ENCODE assay signal across 1 cellular context in the genomic region with DNA sequence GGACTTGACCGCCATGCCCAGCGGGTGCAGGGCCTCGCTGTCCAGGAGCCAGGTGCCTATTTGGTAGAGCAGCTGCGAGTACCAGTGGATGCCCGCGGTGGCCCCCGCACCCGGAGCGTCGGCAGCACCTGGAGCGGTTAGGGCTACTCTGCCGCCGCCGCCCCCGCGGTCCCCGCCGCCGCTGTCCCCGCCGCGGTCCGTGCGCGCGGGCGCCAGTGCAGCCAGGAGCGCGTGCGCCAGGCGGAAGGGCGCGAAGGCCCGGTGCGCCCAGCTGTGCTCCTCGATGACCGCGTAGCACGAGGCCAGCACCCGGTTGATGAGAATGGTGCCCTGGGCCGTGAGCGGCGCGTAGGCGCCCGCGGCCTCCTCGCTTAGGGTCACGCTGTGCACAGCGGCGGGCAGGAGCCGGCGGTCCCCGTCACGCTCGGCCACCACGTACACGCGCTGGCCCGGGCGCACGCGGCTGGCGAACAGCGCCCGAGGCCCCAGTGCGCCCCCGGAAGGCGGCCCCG.
TF ChIP-seq lines count a peak whose summit lies in the region.

No MANE protein-coding gene starts in this region.

TF ChIP-seq in WTC11, 78 proteins besides CTCF, POLR2A, EP300 and RAD21 (continued from another document and continues in another):
- TF ChIP-seq, protein P1, sequence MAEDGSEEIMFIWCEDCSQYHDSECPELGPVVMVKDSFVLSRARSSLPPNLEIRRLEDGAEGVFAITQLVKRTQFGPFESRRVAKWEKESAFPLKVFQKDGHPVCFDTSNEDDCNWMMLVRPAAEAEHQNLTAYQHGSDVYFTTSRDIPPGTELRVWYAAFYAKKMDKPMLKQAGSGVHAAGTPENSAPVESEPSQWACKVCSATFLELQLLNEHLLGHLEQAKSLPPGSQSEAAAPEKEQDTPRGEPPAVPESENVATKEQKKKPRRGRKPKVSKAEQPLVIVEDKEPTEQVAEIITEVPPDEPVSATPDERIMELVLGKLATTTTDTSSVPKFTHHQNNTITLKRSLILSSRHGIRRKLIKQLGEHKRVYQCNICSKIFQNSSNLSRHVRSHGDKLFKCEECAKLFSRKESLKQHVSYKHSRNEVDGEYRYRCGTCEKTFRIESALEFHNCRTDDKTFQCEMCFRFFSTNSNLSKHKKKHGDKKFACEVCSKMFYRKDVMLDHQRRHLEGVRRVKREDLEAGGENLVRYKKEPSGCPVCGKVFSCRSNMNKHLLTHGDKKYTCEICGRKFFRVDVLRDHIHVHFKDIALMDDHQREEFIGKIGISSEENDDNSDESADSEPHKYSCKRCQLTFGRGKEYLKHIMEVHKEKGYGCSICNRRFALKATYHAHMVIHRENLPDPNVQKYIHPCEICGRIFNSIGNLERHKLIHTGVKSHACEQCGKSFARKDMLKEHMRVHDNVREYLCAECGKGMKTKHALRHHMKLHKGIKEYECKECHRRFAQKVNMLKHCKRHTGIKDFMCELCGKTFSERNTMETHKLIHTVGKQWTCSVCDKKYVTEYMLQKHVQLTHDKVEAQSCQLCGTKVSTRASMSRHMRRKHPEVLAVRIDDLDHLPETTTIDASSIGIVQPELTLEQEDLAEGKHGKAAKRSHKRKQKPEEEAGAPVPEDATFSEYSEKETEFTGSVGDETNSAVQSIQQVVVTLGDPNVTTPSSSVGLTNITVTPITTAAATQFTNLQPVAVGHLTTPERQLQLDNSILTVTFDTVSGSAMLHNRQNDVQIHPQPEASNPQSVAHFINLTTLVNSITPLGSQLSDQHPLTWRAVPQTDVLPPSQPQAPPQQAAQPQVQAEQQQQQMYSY (CRISPR knock-in tag; IDR thresholded peaks at IDR 0.05) = no peak
- TF ChIP-seq TEAD4 (CRISPR knock-in tag; IDR thresholded peaks at IDR 0.05) (peak; percentile 75; the same call in 1 of the 2 replicates), HMGA2 (CRISPR knock-in tag; IDR thresholded peaks at IDR 0.05) (no peak), ATF1 (CRISPR knock-in tag; IDR thresholded peaks at IDR 0.05) (peak; percentile 81; the same call in 1 of the 2 replicates), RELA (CRISPR knock-in tag; IDR thresholded peaks at IDR 0.05; ENCODE audit: borderline replicate concordance) (peak; percentile 96), ZNF121 (CRISPR knock-in tag; IDR thresholded peaks at IDR 0.05) (no peak), RORB (CRISPR knock-in tag; IDR thresholded peaks at IDR 0.05) (no peak), JUN (CRISPR knock-in tag; IDR thresholded peaks at IDR 0.05) (peak; percentile 95), SMAD3 (CRISPR knock-in tag; IDR thresholded peaks at IDR 0.05; ENCODE audit: borderline replicate concordance) (peak; percentile 90; the same call in 1 of the 2 replicates), SOX15 (CRISPR knock-in tag; IDR thresholded peaks at IDR 0.05) (no peak), ETV6 (CRISPR knock-in tag; IDR thresholded peaks at IDR 0.05) (peak; percentile 42; the same call in 1 of the 2 replicates), NR2C2 (CRISPR knock-in tag; IDR thresholded peaks at IDR 0.05) (peak; percentile 66), CREM (CRISPR knock-in tag; IDR thresholded peaks at IDR 0.05) (peak; percentile 79; the same call in 1 of the 2 replicates), ZNF396 (CRISPR knock-in tag; IDR thresholded peaks at IDR 0.05; ENCODE audit: borderline replicate concordance) (no peak), FOXJ3 (CRISPR knock-in tag; IDR thresholded peaks at IDR 0.05; ENCODE audit: borderline replicate concordance) (no peak), OVOL2 (CRISPR knock-in tag; IDR thresholded peaks at IDR 0.05; ENCODE audit: borderline replicate concordance) (no peak), ZNF232 (CRISPR knock-in tag; IDR thresholded peaks at IDR 0.05) (peak; percentile 84), NFE2L1 (CRISPR knock-in tag; IDR thresholded peaks at IDR 0.05) (peak; percentile 94), NR1H2 (CRISPR knock-in tag; IDR thresholded peaks at IDR 0.05) (no peak), SP1 (CRISPR knock-in tag; conservative IDR thresholded peaks at IDR 0.05) (peak; percentile 46; the same call in 1 of the 2 replicates), ZNF219 (CRISPR knock-in tag; IDR thresholded peaks at IDR 0.05; ENCODE audit: borderline replicate concordance) (peak; percentile 94; the same call in 1 of the 2 replicates)
- TF ChIP-seq, protein P2, sequence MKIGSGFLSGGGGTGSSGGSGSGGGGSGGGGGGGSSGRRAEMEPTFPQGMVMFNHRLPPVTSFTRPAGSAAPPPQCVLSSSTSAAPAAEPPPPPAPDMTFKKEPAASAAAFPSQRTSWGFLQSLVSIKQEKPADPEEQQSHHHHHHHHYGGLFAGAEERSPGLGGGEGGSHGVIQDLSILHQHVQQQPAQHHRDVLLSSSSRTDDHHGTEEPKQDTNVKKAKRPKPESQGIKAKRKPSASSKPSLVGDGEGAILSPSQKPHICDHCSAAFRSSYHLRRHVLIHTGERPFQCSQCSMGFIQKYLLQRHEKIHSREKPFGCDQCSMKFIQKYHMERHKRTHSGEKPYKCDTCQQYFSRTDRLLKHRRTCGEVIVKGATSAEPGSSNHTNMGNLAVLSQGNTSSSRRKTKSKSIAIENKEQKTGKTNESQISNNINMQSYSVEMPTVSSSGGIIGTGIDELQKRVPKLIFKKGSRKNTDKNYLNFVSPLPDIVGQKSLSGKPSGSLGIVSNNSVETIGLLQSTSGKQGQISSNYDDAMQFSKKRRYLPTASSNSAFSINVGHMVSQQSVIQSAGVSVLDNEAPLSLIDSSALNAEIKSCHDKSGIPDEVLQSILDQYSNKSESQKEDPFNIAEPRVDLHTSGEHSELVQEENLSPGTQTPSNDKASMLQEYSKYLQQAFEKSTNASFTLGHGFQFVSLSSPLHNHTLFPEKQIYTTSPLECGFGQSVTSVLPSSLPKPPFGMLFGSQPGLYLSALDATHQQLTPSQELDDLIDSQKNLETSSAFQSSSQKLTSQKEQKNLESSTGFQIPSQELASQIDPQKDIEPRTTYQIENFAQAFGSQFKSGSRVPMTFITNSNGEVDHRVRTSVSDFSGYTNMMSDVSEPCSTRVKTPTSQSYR (CRISPR knock-in tag; IDR thresholded peaks at IDR 0.05) = no peak
- TF ChIP-seq, protein P3, sequence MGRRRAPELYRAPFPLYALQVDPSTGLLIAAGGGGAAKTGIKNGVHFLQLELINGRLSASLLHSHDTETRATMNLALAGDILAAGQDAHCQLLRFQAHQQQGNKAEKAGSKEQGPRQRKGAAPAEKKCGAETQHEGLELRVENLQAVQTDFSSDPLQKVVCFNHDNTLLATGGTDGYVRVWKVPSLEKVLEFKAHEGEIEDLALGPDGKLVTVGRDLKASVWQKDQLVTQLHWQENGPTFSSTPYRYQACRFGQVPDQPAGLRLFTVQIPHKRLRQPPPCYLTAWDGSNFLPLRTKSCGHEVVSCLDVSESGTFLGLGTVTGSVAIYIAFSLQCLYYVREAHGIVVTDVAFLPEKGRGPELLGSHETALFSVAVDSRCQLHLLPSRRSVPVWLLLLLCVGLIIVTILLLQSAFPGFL (CRISPR knock-in tag; IDR thresholded peaks at IDR 0.05; ENCODE audit: borderline replicate concordance) = no peak
- TF ChIP-seq, protein P4, sequence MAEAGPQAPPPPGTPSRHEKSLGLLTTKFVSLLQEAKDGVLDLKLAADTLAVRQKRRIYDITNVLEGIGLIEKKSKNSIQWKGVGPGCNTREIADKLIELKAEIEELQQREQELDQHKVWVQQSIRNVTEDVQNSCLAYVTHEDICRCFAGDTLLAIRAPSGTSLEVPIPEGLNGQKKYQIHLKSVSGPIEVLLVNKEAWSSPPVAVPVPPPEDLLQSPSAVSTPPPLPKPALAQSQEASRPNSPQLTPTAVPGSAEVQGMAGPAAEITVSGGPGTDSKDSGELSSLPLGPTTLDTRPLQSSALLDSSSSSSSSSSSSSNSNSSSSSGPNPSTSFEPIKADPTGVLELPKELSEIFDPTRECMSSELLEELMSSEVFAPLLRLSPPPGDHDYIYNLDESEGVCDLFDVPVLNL (CRISPR knock-in tag; IDR thresholded peaks at IDR 0.05; ENCODE audit: borderline replicate concordance, low read depth) = peak; percentile 93
- TF ChIP-seq, protein P5, sequence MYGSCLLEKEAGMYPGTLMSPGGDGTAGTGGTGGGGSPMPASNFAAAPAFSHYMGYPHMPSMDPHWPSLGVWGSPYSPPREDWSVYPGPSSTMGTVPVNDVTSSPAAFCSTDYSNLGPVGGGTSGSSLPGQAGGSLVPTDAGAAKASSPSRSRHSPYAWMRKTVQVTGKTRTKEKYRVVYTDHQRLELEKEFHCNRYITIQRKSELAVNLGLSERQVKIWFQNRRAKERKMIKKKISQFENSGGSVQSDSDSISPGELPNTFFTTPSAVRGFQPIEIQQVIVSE (CRISPR knock-in tag; IDR thresholded peaks at IDR 0.05; ENCODE audit: borderline replicate concordance) = no peak
- TF ChIP-seq, protein P6, sequence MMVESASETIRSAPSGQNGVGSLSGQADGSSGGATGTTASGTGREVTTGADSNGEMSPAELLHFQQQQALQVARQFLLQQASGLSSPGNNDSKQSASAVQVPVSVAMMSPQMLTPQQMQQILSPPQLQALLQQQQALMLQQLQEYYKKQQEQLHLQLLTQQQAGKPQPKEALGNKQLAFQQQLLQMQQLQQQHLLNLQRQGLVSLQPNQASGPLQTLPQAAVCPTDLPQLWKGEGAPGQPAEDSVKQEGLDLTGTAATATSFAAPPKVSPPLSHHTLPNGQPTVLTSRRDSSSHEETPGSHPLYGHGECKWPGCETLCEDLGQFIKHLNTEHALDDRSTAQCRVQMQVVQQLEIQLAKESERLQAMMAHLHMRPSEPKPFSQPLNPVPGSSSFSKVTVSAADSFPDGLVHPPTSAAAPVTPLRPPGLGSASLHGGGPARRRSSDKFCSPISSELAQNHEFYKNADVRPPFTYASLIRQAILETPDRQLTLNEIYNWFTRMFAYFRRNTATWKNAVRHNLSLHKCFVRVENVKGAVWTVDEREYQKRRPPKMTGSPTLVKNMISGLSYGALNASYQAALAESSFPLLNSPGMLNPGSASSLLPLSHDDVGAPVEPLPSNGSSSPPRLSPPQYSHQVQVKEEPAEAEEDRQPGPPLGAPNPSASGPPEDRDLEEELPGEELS (CRISPR knock-in tag; IDR thresholded peaks at IDR 0.05) = peak; percentile 97
- TF ChIP-seq, protein P7, sequence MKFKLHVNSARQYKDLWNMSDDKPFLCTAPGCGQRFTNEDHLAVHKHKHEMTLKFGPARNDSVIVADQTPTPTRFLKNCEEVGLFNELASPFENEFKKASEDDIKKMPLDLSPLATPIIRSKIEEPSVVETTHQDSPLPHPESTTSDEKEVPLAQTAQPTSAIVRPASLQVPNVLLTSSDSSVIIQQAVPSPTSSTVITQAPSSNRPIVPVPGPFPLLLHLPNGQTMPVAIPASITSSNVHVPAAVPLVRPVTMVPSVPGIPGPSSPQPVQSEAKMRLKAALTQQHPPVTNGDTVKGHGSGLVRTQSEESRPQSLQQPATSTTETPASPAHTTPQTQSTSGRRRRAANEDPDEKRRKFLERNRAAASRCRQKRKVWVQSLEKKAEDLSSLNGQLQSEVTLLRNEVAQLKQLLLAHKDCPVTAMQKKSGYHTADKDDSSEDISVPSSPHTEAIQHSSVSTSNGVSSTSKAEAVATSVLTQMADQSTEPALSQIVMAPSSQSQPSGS (CRISPR knock-in tag; IDR thresholded peaks at IDR 0.05; ENCODE audit: borderline replicate concordance, low read depth) = peak; percentile 60; the same call in 1 of the 2 replicates
- TF ChIP-seq, protein P8, sequence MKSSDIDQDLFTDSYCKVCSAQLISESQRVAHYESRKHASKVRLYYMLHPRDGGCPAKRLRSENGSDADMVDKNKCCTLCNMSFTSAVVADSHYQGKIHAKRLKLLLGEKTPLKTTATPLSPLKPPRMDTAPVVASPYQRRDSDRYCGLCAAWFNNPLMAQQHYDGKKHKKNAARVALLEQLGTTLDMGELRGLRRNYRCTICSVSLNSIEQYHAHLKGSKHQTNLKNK (CRISPR knock-in tag; IDR thresholded peaks at IDR 0.05) = no peak
- TF ChIP-seq, protein P9, sequence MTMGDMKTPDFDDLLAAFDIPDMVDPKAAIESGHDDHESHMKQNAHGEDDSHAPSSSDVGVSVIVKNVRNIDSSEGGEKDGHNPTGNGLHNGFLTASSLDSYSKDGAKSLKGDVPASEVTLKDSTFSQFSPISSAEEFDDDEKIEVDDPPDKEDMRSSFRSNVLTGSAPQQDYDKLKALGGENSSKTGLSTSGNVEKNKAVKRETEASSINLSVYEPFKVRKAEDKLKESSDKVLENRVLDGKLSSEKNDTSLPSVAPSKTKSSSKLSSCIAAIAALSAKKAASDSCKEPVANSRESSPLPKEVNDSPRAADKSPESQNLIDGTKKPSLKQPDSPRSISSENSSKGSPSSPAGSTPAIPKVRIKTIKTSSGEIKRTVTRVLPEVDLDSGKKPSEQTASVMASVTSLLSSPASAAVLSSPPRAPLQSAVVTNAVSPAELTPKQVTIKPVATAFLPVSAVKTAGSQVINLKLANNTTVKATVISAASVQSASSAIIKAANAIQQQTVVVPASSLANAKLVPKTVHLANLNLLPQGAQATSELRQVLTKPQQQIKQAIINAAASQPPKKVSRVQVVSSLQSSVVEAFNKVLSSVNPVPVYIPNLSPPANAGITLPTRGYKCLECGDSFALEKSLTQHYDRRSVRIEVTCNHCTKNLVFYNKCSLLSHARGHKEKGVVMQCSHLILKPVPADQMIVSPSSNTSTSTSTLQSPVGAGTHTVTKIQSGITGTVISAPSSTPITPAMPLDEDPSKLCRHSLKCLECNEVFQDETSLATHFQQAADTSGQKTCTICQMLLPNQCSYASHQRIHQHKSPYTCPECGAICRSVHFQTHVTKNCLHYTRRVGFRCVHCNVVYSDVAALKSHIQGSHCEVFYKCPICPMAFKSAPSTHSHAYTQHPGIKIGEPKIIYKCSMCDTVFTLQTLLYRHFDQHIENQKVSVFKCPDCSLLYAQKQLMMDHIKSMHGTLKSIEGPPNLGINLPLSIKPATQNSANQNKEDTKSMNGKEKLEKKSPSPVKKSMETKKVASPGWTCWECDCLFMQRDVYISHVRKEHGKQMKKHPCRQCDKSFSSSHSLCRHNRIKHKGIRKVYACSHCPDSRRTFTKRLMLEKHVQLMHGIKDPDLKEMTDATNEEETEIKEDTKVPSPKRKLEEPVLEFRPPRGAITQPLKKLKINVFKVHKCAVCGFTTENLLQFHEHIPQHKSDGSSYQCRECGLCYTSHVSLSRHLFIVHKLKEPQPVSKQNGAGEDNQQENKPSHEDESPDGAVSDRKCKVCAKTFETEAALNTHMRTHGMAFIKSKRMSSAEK (CRISPR knock-in tag; IDR thresholded peaks at IDR 0.05; ENCODE audit: borderline replicate concordance) = no peak
- TF ChIP-seq, protein P10, sequence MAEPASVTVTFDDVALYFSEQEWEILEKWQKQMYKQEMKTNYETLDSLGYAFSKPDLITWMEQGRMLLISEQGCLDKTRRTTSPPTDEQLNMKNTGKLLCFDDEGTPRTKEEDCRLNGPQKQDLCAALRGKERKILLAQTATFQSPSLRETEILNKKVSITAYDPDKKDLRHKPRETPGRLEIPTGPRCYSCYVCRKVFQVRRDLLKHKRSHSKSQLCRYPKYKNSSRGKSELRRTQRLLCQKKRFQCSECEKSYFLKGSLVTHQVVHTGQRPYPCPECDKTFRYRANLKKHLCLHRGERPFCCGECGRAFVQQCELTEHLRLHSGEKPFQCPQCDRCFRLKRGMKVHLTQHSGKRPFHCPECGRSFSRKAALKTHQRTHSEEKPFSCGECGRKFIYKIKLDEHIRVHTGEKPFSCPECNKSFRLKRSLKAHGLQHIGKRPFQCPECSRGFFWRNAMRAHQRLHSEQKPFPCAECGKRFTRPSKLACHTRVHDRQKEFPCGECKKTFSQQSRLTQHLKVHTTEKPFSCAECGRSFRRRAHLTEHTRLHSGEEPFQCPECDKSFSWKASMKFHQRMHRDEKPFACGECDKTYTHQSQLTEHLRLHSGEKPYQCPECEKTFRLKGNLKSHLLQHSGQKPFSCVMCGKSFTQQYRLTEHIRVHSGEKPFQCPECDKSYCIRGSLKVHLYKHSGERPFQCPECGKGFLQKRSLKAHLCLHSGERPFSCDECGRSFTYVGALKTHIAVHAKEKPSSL (CRISPR knock-in tag; conservative IDR thresholded peaks at IDR 0.05) = no peak
- TF ChIP-seq, protein P11, sequence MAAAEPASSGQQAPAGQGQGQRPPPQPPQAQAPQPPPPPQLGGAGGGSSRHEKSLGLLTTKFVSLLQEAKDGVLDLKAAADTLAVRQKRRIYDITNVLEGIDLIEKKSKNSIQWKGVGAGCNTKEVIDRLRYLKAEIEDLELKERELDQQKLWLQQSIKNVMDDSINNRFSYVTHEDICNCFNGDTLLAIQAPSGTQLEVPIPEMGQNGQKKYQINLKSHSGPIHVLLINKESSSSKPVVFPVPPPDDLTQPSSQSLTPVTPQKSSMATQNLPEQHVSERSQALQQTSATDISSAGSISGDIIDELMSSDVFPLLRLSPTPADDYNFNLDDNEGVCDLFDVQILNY (CRISPR knock-in tag; IDR thresholded peaks at IDR 0.05) = 0 out of 2 replicates have a peak, but pooled peaks have one; percentile 43
